In genomic region chr19:32814046-32814445, GRCh38 we compare ENCODE assay signal across 19 cellular contexts. TPM values are rescaled to one million over a fixed set of nuclear protein-coding genes. Genes with fewer than 3 reads are reported as not detected.
"Had no signal": no experiment of that assay in that cellular context is flagged by ENCODE, and none has a peak within 500 bp of the region (broad histone marks: within the 10 kb centered on the region; RNA-seq: fewer than 3 reads in every experiment).

No MANE protein-coding gene starts in this region.

- H3K27ac ChIP-seq: prostate gland, right lobe of liver, spleen, thoracic aorta, vagina had no signal

- ATAC-seq: activated naive CD8-positive, alpha-beta T cell treated with anti-CD3 and anti-CD28 coated beads, Interleukin-2, amount 50 U/mL, for 24 hours; effector memory CD8-positive, alpha-beta T cell; left colon; naive thymus-derived CD8-positive, alpha-beta T cell; right lobe of liver had no signal

- DNase-seq: activated CD4-positive, alpha-beta T cell treated with anti-CD3 and anti-CD28 coated beads for 1 hour; activated CD8-positive, alpha-beta memory T cell treated with anti-CD3 and anti-CD28 coated beads for 24 hours; activated naive CD4-positive, alpha-beta T cell treated with Interleukin-2 at 50 U/mL for 16 hours; activated naive CD8-positive, alpha-beta T cell treated with anti-CD3 and anti-CD28 coated beads, Interleukin-2, amount 50 U/mL, for 24 hours; cortex of kidney; effector memory CD8-positive, alpha-beta T cell; glutamatergic neuron; left colon; naive thymus-derived CD8-positive, alpha-beta T cell; right lobe of liver; spleen; stimulated activated CD4-positive, alpha-beta T cell treated with anti-CD3 and anti-CD28 coated beads, Interleukin-2, amount 100 ng/mL, for 24 hours; stimulated activated CD8-positive, alpha-beta memory T cell treated with anti-CD3 and anti-CD28 coated beads, Interleukin-4, amount 100 ng/mL, for 48 hours had no signal

- H3K4me1 ChIP-seq: prostate gland, right lobe of liver, spleen, vagina had no signal

- H3K9me3 ChIP-seq: prostate gland, right lobe of liver, spleen, thoracic aorta, vagina had no signal

- H3K36me3 ChIP-seq: prostate gland, right lobe of liver, spleen, thoracic aorta, vagina had no signal

- H3K4me3 ChIP-seq: prostate gland, right lobe of liver, spleen, thoracic aorta, vagina had no signal

- H3K27me3 ChIP-seq: right lobe of liver, vagina had no signal

RNA-seq across cellular contexts. Expression of gene SLC7A9, which starts 55.5 kb away (rescaled TPM):
- total RNA-seq: cardiac septum, epithelial cell of proximal tubule, mononuclear cell, vagina had no signal
- polyA plus RNA-seq: naive thymus-derived CD8-positive, alpha-beta T cell had no signal
